In the genomic region with DNA sequence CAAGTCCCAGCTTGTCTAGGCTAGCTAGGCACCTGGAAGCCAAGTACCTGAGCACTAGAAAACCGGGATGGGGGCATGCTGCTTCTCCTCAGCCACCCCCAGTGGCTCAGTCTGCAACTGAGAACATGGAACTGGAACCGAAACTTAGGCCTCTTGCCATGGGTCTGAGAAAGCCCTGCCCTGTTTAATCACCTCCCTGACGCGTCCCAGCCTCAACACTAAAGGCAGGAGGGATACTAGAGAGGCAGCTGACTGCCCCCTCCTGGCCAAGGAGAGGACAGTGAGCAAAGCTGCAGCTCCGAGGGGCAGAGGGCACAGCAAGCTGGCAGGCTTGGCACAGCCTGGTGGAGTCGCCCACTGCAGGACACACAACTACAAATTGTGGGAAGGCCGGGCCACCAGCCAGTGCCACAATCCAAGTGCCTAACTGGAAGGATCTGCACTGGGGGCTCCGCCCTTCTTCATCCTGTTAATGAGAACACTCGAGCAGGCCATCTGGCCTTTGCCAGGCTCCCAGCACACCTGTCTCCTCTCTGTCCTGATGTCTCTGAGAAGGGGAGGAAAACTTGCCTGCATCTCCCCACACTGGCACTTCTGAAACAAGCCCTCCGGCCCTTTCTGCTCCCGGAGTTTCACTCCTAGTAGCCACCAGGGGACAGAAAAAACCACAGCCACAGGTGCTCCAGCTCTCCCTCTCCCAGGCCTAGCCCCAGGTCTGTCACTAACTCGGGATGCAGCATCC, we compare ENCODE assay signal across 8 cellular contexts. TPM values are rescaled to one million over a fixed set of nuclear protein-coding genes. Genes with fewer than 3 reads are reported as not detected.
DNase-seq lines count a peak whose midpoint lies in the region; ATAC-seq, FAIRE-seq and TF ChIP-seq lines count a peak whose summit lies in the region.

No MANE protein-coding gene starts in this region.

- WGBS in stomach, 5 donors: 64 to 73% (median 69%) methylated on average over 11 to 12 of the region's 12 CpGs

- peaks cover 13% of the 10 kb centered on the region for H3K4me1 ChIP-seq in ACC112 (ENCODE audit: control insufficient read depth, insufficient read depth, low read length, unreplicated experiment)
- no peaks in the 10 kb centered on the region; the same call in 1 of the 2 replicates for H3K4me1 ChIP-seq in Panc1 (ENCODE audit: control insufficient read depth, insufficient read depth, low read length)
- H3K4me1 ChIP-seq in stomach: peaks cover 4 to 33% (median 22%) of the 10 kb centered on the region in 4 donors

- no peak overlapping the region for H3K27ac ChIP-seq in ACC112 (ENCODE audit: low read depth, low read length)
- H3K27ac ChIP-seq in Panc1 (ENCODE audit: low read length): no peak overlapping the region
- H3K27ac ChIP-seq in brain microvascular endothelial cell: peak overlapping the region; percentile 6
- H3K27ac ChIP-seq in stomach: no peak overlapping the region

- POLR2A ChIA-PET in Panc1 (lab: Charles Lee): no interaction called here

- BruUV-seq in Panc1 (replicated peaks; lab: Mats Ljungman, UMichigan): no TSS peak

- peak overlapping the region; percentile 88 for H2AFZ ChIP-seq in ACC112 (ENCODE audit: low read length, unreplicated experiment)

- H3K79me2 ChIP-seq in ACC112 (ENCODE audit: control insufficient read depth, insufficient read depth, low read length, unreplicated experiment): no peaks in the 10 kb centered on the region

- peak; percentile 64 for ATAC-seq in Panc1
- ATAC-seq in left colon: peak; percentile 69

- intact Hi-C loops in Panc1 (cut with micrococcal nuclease; ENCODE audit: unreplicated experiment): loop anchor here (10.0 kb wide), 2 partner anchors 247 to 277 kb away; no protein-coding TSS in a partner anchor
- intact Hi-C loops in left colon (cut with DNase I, micrococcal nuclease): loop anchor here in 1 of 2 donors (10.0 kb wide), 1 partner anchor 247 kb away; no protein-coding TSS in a partner anchor
- intact Hi-C loops in stomach (cut with DNase I; ENCODE audit: low total_unique reads): loop anchor here (5.0 kb wide), 1 partner anchor 240 kb away; no protein-coding TSS in a partner anchor

- TF ChIP-seq EP300 in stomach (IDR thresholded peaks at IDR 0.05): no peak

- CTCF ChIA-PET in Panc1 (lab: Charles Lee): interaction anchor here (0.5 to 0.6 kb wide), 2 partner anchors 8 to 126 kb away, joined by 6 to 11 read pairs; no protein-coding TSS in a partner anchor

- no peak for TF ChIP-seq POLR2A in GM12891 (IDR thresholded peaks at IDR 0.05; ENCODE audit: low read depth, low read length)
- TF ChIP-seq POLR2A in stomach (IDR thresholded peaks at IDR 0.05): no peak

- H3K27me3 ChIP-seq in ACC112 (ENCODE audit: insufficient read depth, low read length): no peaks in the 10 kb centered on the region
- H3K27me3 ChIP-seq in Panc1 (ENCODE audit: control insufficient read depth, insufficient read depth, low read length): no peaks in the 10 kb centered on the region
- H3K27me3 ChIP-seq in brain microvascular endothelial cell (replicated peaks): no peaks in the 10 kb centered on the region
- H3K27me3 ChIP-seq in stomach: no peaks in the 10 kb centered on the region

- peak; percentile 65 for DNase-seq in GM12891 (ENCODE audit: insufficient read length, low spot score)
- peak; percentile 84 for DNase-seq in HS-27A (ENCODE audit: low read depth)
- DNase-seq in Panc1 (ENCODE audit: low read depth, low spot score): no peak
- no peak for DNase-seq in brain microvascular endothelial cell
- DNase-seq in left colon: peak; percentile 80 to 91
- DNase-seq in stomach: peak; percentile 63
- DNase-seq in OCI-M2 (lab: John Stamatoyannopoulos, UW; ENCODE audit: unreplicated experiment): no peak

- TF ChIP-seq CTCF in Panc1 (IDR thresholded peaks at IDR 0.05) (peak; percentile 40; the same call in 1 of the 2 replicates), brain microvascular endothelial cell (IDR thresholded peaks at IDR 0.05; ENCODE audit: low read depth, low read length, missing control alignments) (peak; percentile 81), stomach (IDR thresholded peaks at IDR 0.05) (peak in 4 of 7 experiments; percentile 15 to 49 (median 38))

- in situ Hi-C loops in Panc1 (cut with HindIII; ENCODE audit: low pct_unique_long_range_greater_than_20kb, low sequenced_read_pairs) (no loop called here), brain microvascular endothelial cell (cut with HindIII; ENCODE audit: low pct_ligation_motif_present, low sequenced_read_pairs) (loop anchor here (25.0 kb wide), 1 partner anchor 215 kb away; a partner anchor contains a TSS)

- FAIRE-seq in GM12891 (lab: Jason Lieb, UNC): peak; percentile 52

- H3K36me3 ChIP-seq in ACC112 (ENCODE audit: insufficient read depth, low read length) (no peaks in the 10 kb centered on the region), Panc1 (ENCODE audit: control insufficient read depth, insufficient read depth, low read length) (no peaks in the 10 kb centered on the region), brain microvascular endothelial cell (replicated peaks) (no peaks in the 10 kb centered on the region), stomach (no peaks in the 10 kb centered on the region)

- H3K9me3 ChIP-seq in Panc1 (ENCODE audit: control insufficient read depth, insufficient read depth, low read depth, low read length) (no peaks in the 10 kb centered on the region), stomach (no peaks in the 10 kb centered on the region)

- H3K4me3 ChIP-seq in ACC112 (ENCODE audit: low read depth, low read length) (no peak overlapping the region), Panc1 (ENCODE audit: low read depth in 2 of 2, low read length in 2 of 2) (no peak overlapping the region), brain microvascular endothelial cell (ENCODE audit: low read depth, low read length) (no peak overlapping the region), stomach (no peak overlapping the region)

TF ChIP-seq in GM12891, 5 proteins besides CTCF, POLR2A, EP300 and RAD21:
- peak; percentile 70 for TF ChIP-seq SPI1 (IDR thresholded peaks at IDR 0.05; ENCODE audit: low read depth, low read length)
- TF ChIP-seq POU2F2 (IDR thresholded peaks at IDR 0.05; ENCODE audit: low read depth, low read length): no peak

RNA-seq across cellular contexts. Expression of a gene that starts 53.7 kb away (rescaled TPM):
- polyA plus RNA-seq in GM12891 (2012; ENCODE audit: low read depth, missing spikeins): 36.5 TPM
- 4.8 TPM for total RNA-seq in Panc1 (2021; ENCODE audit: unreplicated experiment)
- polyA plus RNA-seq in Panc1 (2012; ENCODE audit: insufficient read length): 5.0 TPM
- 100 to 1,000 TPM; 161 to 208 TPM for total RNA-seq in left colon
- 100 to 1,000 TPM in 1 of 5 donors, 10 to 100 TPM in 3, 1 to 10 TPM in 1; 3.5 to 128 (median 20.5) TPM for total RNA-seq in stomach
- 10 to 100 TPM; 10.6 to 37.5 (median 20.6) TPM for polyA plus RNA-seq in stomach

Comparison
In these comparisons a context has a peak if more than half of its experiments do, and no peak if none do; other contexts are left out.
1. DNase-seq: peak in GM12891 (single experiment), HS-27A (single experiment), left colon (2 of 2) and stomach (single experiment); none in Panc1 (single experiment), brain microvascular endothelial cell (single experiment) and OCI-M2 (single experiment).
2. Peak in every context shown above with its lines, with median percentiles within 50 percentile points of each other: CTCF ChIP-seq.